In genomic region chr3:105867690-105868449, GRCh38 we compare ENCODE assay signal across 8 cellular contexts.
DNase-seq lines count a peak whose midpoint lies in the region; ATAC-seq, FAIRE-seq and TF ChIP-seq lines count a peak whose summit lies in the region.

No MANE protein-coding gene starts in this region.

- no peaks in the 10 kb centered on the region for H3K27me3 ChIP-seq in mucosa of stomach (ENCODE audit: control insufficient read depth, insufficient read depth, low read length)

- TF ChIP-seq CTCF in choroid plexus epithelial cell (conservative IDR thresholded peaks at IDR 0.05; ENCODE audit: low read depth, low read length): no peak

- ATAC-seq in GM19351 (IDR thresholded peaks at IDR 0.05; ENCODE audit: unreplicated experiment): no peak

- FAIRE-seq in GM19239 (lab: Jason Lieb, UNC): peak; percentile 60

- H3K4me3 ChIP-seq in choroid plexus epithelial cell (ENCODE audit: low read depth, low read length) (peak overlapping the region; percentile 85), mucosa of stomach (ENCODE audit: low read length) (peak overlapping the region; percentile 71)

- H3K36me3 ChIP-seq in mucosa of stomach (ENCODE audit: control insufficient read depth, insufficient read depth, low read length): no peaks in the 10 kb centered on the region

- H3K9ac ChIP-seq in mucosa of stomach (ENCODE audit: low read length): peak overlapping the region; percentile 85

- DNase-seq in GM19239 (ENCODE audit: insufficient read length, low spot score): no peak
- peak; percentile 32 for DNase-seq in NCI-H69 (lab: John Stamatoyannopoulos, UW)
- peak; percentile 36 for DNase-seq in choroid plexus epithelial cell (ENCODE audit: low read depth)
- no peak for DNase-seq in NCI-H345 (lab: John Stamatoyannopoulos, UW)
- DNase-seq in SHP77 (lab: John Stamatoyannopoulos, UW): no peak
- no peak for DNase-seq in NCI-H1694 (lab: John Stamatoyannopoulos, UW)

- H3K4me1 ChIP-seq in mucosa of stomach (ENCODE audit: control insufficient read depth, insufficient read depth, low read length): peaks cover 16% of the 10 kb centered on the region

- H3K9me3 ChIP-seq in mucosa of stomach (ENCODE audit: control insufficient read depth, low read length): no peaks in the 10 kb centered on the region

Comparison
In these comparisons a context has a peak if more than half of its experiments do, and no peak if none do; other contexts are left out.
1. DNase-seq: peak in NCI-H69 (single experiment) and choroid plexus epithelial cell (single experiment); none in GM19239 (single experiment), NCI-H345 (single experiment), SHP77 (0 of 2) and NCI-H1694 (single experiment).